1 cellular context compared by ENCODE assay signal in genomic region chr6:26196846-26197683, GRCh38.
TF ChIP-seq lines count a peak whose summit lies in the region.

No MANE protein-coding gene starts in this region.

TF ChIP-seq in HepG2, 621 proteins besides CTCF, POLR2A, EP300 and RAD21 (continued from another document and continues in another):
- TF ChIP-seq ZNF672 (CRISPR knock-in tag; IDR thresholded peaks at IDR 0.05) (peak; percentile 63; the same call in 1 of the 2 replicates), FOXP1 (IDR thresholded peaks at IDR 0.05) (no peak), FOXP1 (CRISPR knock-in tag; IDR thresholded peaks at IDR 0.05) (peak; percentile 18; the same call in 1 of the 2 replicates), KDM1A (CRISPR knock-in tag; IDR thresholded peaks at IDR 0.05) (no peak), ZNF350 (CRISPR knock-in tag; IDR thresholded peaks at IDR 0.05; ENCODE audit: borderline replicate concordance, low read depth) (peak; percentile 93), GABPA (IDR thresholded peaks at IDR 0.05; ENCODE audit: low read depth, low read length) (no peak), GABPA (CRISPR knock-in tag; IDR thresholded peaks at IDR 0.05; ENCODE audit: low read depth) (no peak), ATF2 (CRISPR knock-in tag; IDR thresholded peaks at IDR 0.05) (no peak; the same call in 1 of the 2 replicates), RFX5 (IDR thresholded peaks at IDR 0.05; ENCODE audit: low read depth, low read length) (peak; percentile 66), ZNF564 (CRISPR knock-in tag; IDR thresholded peaks at IDR 0.05) (peak; percentile 94), HINFP (CRISPR knock-in tag; IDR thresholded peaks at IDR 0.05; ENCODE audit: low read depth) (peak; percentile 97), ZBTB21 (CRISPR knock-in tag; IDR thresholded peaks at IDR 0.05) (no peak), HNRNPK (IDR thresholded peaks at IDR 0.05; ENCODE audit: low read depth, low read length, poor library complexity, severe bottlenecking) (no peak), GTF3A (CRISPR knock-in tag; conservative IDR thresholded peaks at IDR 0.05) (no peak), AHR (CRISPR knock-in tag; IDR thresholded peaks at IDR 0.05) (peak; percentile 92; the same call in 1 of the 2 replicates), IKZF4 (CRISPR knock-in tag; IDR thresholded peaks at IDR 0.05; ENCODE audit: borderline replicate concordance, low read depth, not compliant biosample characterization) (peak; percentile 82), ZNF253 (CRISPR knock-in tag; IDR thresholded peaks at IDR 0.05; ENCODE audit: borderline replicate concordance) (no peak), MXI1 (IDR thresholded peaks at IDR 0.05; ENCODE audit: borderline replicate concordance, low read depth, low read length) (peak; percentile 25; the same call in 1 of the 3 replicates), ZNF883 (CRISPR knock-in tag; IDR thresholded peaks at IDR 0.05; ENCODE audit: not compliant biosample characterization) (peak; percentile 94), ZNF256 (CRISPR knock-in tag; conservative IDR thresholded peaks at IDR 0.05) (peak; percentile 92; the same call in 1 of the 2 replicates), NFE2 (CRISPR knock-in tag; IDR thresholded peaks at IDR 0.05) (no peak), GLI4 (CRISPR knock-in tag; IDR thresholded peaks at IDR 0.05; ENCODE audit: borderline replicate concordance) (0 out of 2 replicates have a peak, but pooled peaks have one; percentile 27), SNAI1 (CRISPR knock-in tag; IDR thresholded peaks at IDR 0.05; ENCODE audit: borderline replicate concordance) (no peak; the same call in 1 of the 2 replicates), FOSL1 (CRISPR knock-in tag; IDR thresholded peaks at IDR 0.05; ENCODE audit: borderline replicate concordance) (peak; percentile 14; the same call in 1 of the 2 replicates), ZBTB44 (CRISPR knock-in tag; IDR thresholded peaks at IDR 0.05) (peak; percentile 85; the same call in 1 of the 2 replicates), ZBED4 (CRISPR knock-in tag; IDR thresholded peaks at IDR 0.05; ENCODE audit: borderline replicate concordance) (peak; percentile 44), SMARCC2 (IDR thresholded peaks at IDR 0.05) (no peak), ZEB1 (IDR thresholded peaks at IDR 0.05; ENCODE audit: insufficient replicate concordance, low read depth) (peak; percentile 81), PCBP2 (optimal IDR thresholded peaks at IDR 0.05; ENCODE audit: low read depth, low read length, poor library complexity, severe bottlenecking) (no peak), ZNF441 (CRISPR knock-in tag; IDR thresholded peaks at IDR 0.05; ENCODE audit: borderline replicate concordance) (peak; percentile 83; the same call in 1 of the 2 replicates), ATF5 (CRISPR knock-in tag; IDR thresholded peaks at IDR 0.05; ENCODE audit: low read depth) (peak; percentile 59; the same call in 1 of the 2 replicates)
- TF ChIP-seq, protein P1, sequence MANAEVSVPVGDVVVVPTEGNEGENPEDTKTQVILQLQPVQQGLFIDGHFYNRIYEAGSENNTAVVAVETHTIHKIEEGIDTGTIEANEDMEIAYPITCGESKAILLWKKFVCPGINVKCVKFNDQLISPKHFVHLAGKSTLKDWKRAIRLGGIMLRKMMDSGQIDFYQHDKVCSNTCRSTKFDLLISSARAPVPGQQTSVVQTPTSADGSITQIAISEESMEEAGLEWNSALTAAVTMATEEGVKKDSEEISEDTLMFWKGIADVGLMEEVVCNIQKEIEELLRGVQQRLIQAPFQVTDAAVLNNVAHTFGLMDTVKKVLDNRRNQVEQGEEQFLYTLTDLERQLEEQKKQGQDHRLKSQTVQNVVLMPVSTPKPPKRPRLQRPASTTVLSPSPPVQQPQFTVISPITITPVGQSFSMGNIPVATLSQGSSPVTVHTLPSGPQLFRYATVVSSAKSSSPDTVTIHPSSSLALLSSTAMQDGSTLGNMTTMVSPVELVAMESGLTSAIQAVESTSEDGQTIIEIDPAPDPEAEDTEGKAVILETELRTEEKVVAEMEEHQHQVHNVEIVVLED (CRISPR knock-in tag; IDR thresholded peaks at IDR 0.05; ENCODE audit: borderline replicate concordance) = peak; percentile 53; the same call in 1 of the 2 replicates
- TF ChIP-seq, protein P2, sequence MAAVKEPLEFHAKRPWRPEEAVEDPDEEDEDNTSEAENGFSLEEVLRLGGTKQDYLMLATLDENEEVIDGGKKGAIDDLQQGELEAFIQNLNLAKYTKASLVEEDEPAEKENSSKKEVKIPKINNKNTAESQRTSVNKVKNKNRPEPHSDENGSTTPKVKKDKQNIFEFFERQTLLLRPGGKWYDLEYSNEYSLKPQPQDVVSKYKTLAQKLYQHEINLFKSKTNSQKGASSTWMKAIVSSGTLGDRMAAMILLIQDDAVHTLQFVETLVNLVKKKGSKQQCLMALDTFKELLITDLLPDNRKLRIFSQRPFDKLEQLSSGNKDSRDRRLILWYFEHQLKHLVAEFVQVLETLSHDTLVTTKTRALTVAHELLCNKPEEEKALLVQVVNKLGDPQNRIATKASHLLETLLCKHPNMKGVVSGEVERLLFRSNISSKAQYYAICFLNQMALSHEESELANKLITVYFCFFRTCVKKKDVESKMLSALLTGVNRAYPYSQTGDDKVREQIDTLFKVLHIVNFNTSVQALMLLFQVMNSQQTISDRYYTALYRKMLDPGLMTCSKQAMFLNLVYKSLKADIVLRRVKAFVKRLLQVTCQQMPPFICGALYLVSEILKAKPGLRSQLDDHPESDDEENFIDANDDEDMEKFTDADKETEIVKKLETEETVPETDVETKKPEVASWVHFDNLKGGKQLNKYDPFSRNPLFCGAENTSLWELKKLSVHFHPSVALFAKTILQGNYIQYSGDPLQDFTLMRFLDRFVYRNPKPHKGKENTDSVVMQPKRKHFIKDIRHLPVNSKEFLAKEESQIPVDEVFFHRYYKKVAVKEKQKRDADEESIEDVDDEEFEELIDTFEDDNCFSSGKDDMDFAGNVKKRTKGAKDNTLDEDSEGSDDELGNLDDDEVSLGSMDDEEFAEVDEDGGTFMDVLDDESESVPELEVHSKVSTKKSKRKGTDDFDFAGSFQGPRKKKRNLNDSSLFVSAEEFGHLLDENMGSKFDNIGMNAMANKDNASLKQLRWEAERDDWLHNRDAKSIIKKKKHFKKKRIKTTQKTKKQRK (IDR thresholded peaks at IDR 0.05; ENCODE audit: low read length) = no peak
- TF ChIP-seq, protein P3, sequence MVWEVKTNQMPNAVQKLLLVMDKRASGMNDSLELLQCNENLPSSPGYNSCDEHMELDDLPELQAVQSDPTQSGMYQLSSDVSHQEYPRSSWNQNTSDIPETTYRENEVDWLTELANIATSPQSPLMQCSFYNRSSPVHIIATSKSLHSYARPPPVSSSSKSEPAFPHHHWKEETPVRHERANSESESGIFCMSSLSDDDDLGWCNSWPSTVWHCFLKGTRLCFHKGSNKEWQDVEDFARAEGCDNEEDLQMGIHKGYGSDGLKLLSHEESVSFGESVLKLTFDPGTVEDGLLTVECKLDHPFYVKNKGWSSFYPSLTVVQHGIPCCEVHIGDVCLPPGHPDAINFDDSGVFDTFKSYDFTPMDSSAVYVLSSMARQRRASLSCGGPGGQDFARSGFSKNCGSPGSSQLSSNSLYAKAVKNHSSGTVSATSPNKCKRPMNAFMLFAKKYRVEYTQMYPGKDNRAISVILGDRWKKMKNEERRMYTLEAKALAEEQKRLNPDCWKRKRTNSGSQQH (CRISPR knock-in tag; IDR thresholded peaks at IDR 0.05; ENCODE audit: low read depth) = no peak; the same call in 1 of the 2 replicates
- TF ChIP-seq, protein P4, sequence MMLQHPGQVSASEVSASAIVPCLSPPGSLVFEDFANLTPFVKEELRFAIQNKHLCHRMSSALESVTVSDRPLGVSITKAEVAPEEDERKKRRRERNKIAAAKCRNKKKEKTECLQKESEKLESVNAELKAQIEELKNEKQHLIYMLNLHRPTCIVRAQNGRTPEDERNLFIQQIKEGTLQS (CRISPR knock-in tag; IDR thresholded peaks at IDR 0.05) = peak; percentile 73; the same call in 1 of the 2 replicates
- TF ChIP-seq, protein P5, sequence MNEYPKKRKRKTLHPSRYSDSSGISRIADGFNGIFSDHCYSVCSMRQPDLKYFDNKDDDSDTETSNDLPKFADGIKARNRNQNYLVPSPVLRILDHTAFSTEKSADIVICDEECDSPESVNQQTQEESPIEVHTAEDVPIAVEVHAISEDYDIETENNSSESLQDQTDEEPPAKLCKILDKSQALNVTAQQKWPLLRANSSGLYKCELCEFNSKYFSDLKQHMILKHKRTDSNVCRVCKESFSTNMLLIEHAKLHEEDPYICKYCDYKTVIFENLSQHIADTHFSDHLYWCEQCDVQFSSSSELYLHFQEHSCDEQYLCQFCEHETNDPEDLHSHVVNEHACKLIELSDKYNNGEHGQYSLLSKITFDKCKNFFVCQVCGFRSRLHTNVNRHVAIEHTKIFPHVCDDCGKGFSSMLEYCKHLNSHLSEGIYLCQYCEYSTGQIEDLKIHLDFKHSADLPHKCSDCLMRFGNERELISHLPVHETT (CRISPR knock-in tag; conservative IDR thresholded peaks at IDR 0.05) = peak; percentile 90
- TF ChIP-seq, protein P6, sequence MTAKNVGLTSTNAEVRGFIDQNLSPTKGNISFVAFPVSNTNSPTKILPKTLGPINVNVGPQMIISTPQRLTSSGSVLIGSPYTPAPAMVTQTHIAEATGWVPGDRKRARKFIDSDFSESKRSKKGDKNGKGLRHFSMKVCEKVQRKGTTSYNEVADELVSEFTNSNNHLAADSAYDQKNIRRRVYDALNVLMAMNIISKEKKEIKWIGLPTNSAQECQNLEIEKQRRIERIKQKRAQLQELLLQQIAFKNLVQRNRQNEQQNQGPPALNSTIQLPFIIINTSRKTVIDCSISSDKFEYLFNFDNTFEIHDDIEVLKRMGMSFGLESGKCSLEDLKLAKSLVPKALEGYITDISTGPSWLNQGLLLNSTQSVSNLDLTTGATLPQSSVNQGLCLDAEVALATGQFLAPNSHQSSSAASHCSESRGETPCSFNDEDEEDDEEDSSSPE (CRISPR knock-in tag; IDR thresholded peaks at IDR 0.05) = peak; percentile 87
